In genomic region chr6:113626470-113626869, GRCh38 we compare ENCODE assay signal across 11 cellular contexts.
A peak's percentile ranks its signal among the peaks of the same experiment; 100 is the strongest.
DNase-seq lines count a peak whose midpoint lies in the region; ATAC-seq and TF ChIP-seq lines count a peak whose summit lies in the region.
"Had no signal": no experiment of that assay in that cellular context is flagged by ENCODE, and none has a peak within 500 bp of the region (broad histone marks: within the 10 kb centered on the region; RNA-seq: fewer than 3 reads in every experiment).

No MANE protein-coding gene starts in this region.

- H3K27me3 ChIP-seq in MG63 = no peaks in the 10 kb centered on the region
- no peaks in the 10 kb centered on the region for H3K27me3 ChIP-seq in vagina

- no peaks in the 10 kb centered on the region for H3K36me3 ChIP-seq in MG63
- no peaks in the 10 kb centered on the region for H3K36me3 ChIP-seq in vagina

- no peak overlapping the region for H3K27ac ChIP-seq in vagina

- ATAC-seq in GM19324 (IDR thresholded peaks at IDR 0.05; ENCODE audit: low FRiP score, unreplicated experiment) (peak; percentile 34), HG02763 (IDR thresholded peaks at IDR 0.05; ENCODE audit: unreplicated experiment) (peak; percentile 31), HG03558 (IDR thresholded peaks at IDR 0.05; ENCODE audit: extremely low read depth, unreplicated experiment) (peak; percentile 16), left lobe of liver (no peak)
- ATAC-seq: stimulated activated naive CD8-positive, alpha-beta T cell treated with anti-CD3 and anti-CD28 coated beads, Interleukin-15, Interleukin-2, amounts not matched to agents 100 U/mL and 50 U/mL, for 24 hours had no signal

- peaks cover 11% of the 10 kb centered on the region for H3K4me1 ChIP-seq in vagina

- H3K9me3 ChIP-seq in MG63 = no peaks in the 10 kb centered on the region
- H3K9me3 ChIP-seq in vagina = no peaks in the 10 kb centered on the region

- intact Hi-C loops in vagina (cut with DNase I) = no loop called here

- TF ChIP-seq CTCF in vagina (IDR thresholded peaks at IDR 0.05) = no peak

- DNase-seq in DMS53 treated with DMSO at 0.1 percent for 48 hours (lab: John Stamatoyannopoulos, UW; ENCODE audit: unreplicated experiment) = peak; percentile 41
- no peak for DNase-seq in MG63
- no peak for DNase-seq in vagina (ENCODE audit: extremely low spot score in 2 of 2)
- DNase-seq in left lobe of liver (ENCODE audit: low spot score) = no peak
- no peak for DNase-seq in iPS-NIHi11 (ENCODE audit: low spot score)
- DNase-seq: activated T-cell treated with anti-CD3 and anti-CD28 coated beads, Interleukin-2, amount 50 U/mL, for 48 hours; erythroblast; stimulated activated naive CD8-positive, alpha-beta T cell treated with anti-CD3 and anti-CD28 coated beads, Interleukin-15, Interleukin-2, amounts not matched to agents 100 U/mL and 50 U/mL, for 24 hours had no signal

- H3K4me3 ChIP-seq in MG63 (no peak overlapping the region), vagina (no peak overlapping the region)

- TF ChIP-seq POLR2A in vagina (IDR thresholded peaks at IDR 0.05) = no peak
